In genomic region chr2:196239622-196240587, GRCh38 we compare ENCODE assay signal across 8 cellular contexts.
DNase-seq lines count a peak whose midpoint lies in the region; ATAC-seq lines count a peak whose summit lies in the region.

No MANE protein-coding gene starts in this region.

- H3K9me3 Mint-ChIP-seq in activated naive CD8-positive, alpha-beta T cell treated with anti-CD3 and anti-CD28 coated beads, Interleukin-2, amount 50 U/mL, for 24 hours, result no peaks in the 10 kb centered on the region

- H3K27me3 Mint-ChIP-seq in activated naive CD8-positive, alpha-beta T cell treated with anti-CD3 and anti-CD28 coated beads, Interleukin-2, amount 50 U/mL, for 24 hours, result no peaks in the 10 kb centered on the region

- DNase-seq in NCI-H82 (lab: John Stamatoyannopoulos, UW) (peak; percentile 41), NCI-H82 treated with DMSO at 0.1 percent for 48 hours (lab: John Stamatoyannopoulos, UW; ENCODE audit: unreplicated experiment) (no peak), SW480 (ENCODE audit: low spot score) (peak; percentile 27), kidney tubule cell (ENCODE audit: low spot score) (peak; percentile 42), HAP-1 (ENCODE audit: low spot score in 2 of 2) (no peak)
- DNase-seq in activated naive CD8-positive, alpha-beta T cell treated with anti-CD3 and anti-CD28 coated beads, Interleukin-2, amount 50 U/mL, for 24 hours, result peak; percentile 76
- peak; percentile 57 for DNase-seq in stimulated activated CD8-positive, alpha-beta memory T cell treated with anti-CD3 and anti-CD28 coated beads, Interleukin-15, amount 100 ng/mL, for 1 hour (ENCODE audit: low read depth)

- no peaks in the 10 kb centered on the region for H3K27me3 ChIP-seq in HAP-1 (ENCODE audit: low read depth)

- no peaks in the 10 kb centered on the region for H3K4me1 ChIP-seq in HAP-1

- peak; percentile 72 for ATAC-seq in HG03378 (IDR thresholded peaks at IDR 0.05; ENCODE audit: unreplicated experiment)
- peak; percentile 74 for ATAC-seq in activated naive CD8-positive, alpha-beta T cell treated with anti-CD3 and anti-CD28 coated beads, Interleukin-2, amount 50 U/mL, for 24 hours

- no peaks in the 10 kb centered on the region for H3K9me3 ChIP-seq in HAP-1

- H3K36me3 Mint-ChIP-seq in activated naive CD8-positive, alpha-beta T cell treated with anti-CD3 and anti-CD28 coated beads, Interleukin-2, amount 50 U/mL, for 24 hours (ENCODE audit: low read depth), result peaks cover 8% of the 10 kb centered on the region

- H3K4me3 ChIP-seq in HAP-1, result no peak overlapping the region

- peak overlapping the region; percentile 100 for H3K27ac Mint-ChIP-seq in activated naive CD8-positive, alpha-beta T cell treated with anti-CD3 and anti-CD28 coated beads, Interleukin-2, amount 50 U/mL, for 24 hours

- in situ Hi-C loops in HAP-1 (cut with MboI; ENCODE audit: low sequenced_read_pairs), result no loop called here

- H3K36me3 ChIP-seq in HAP-1 (replicated peaks), result no peaks in the 10 kb centered on the region

- peaks cover 93% of the 10 kb centered on the region for H3K4me1 Mint-ChIP-seq in activated naive CD8-positive, alpha-beta T cell treated with anti-CD3 and anti-CD28 coated beads, Interleukin-2, amount 50 U/mL, for 24 hours

- H3K4me3 Mint-ChIP-seq in activated naive CD8-positive, alpha-beta T cell treated with anti-CD3 and anti-CD28 coated beads, Interleukin-2, amount 50 U/mL, for 24 hours, result peak overlapping the region; percentile 85

Comparison
In these comparisons a context has a peak if more than half of its experiments do, and no peak if none do; other contexts are left out.
1. DNase-seq: peak in NCI-H82 (single experiment), SW480 (single experiment), activated naive CD8-positive, alpha-beta T cell treated with anti-CD3 and anti-CD28 coated beads, Interleukin-2, amount 50 U/mL, for 24 hours (single experiment), kidney tubule cell (single experiment) and stimulated activated CD8-positive, alpha-beta memory T cell treated with anti-CD3 and anti-CD28 coated beads, Interleukin-15, amount 100 ng/mL, for 1 hour (single experiment); none in NCI-H82 treated with DMSO at 0.1 percent for 48 hours (single experiment) and HAP-1 (0 of 2).